In the genomic region with DNA sequence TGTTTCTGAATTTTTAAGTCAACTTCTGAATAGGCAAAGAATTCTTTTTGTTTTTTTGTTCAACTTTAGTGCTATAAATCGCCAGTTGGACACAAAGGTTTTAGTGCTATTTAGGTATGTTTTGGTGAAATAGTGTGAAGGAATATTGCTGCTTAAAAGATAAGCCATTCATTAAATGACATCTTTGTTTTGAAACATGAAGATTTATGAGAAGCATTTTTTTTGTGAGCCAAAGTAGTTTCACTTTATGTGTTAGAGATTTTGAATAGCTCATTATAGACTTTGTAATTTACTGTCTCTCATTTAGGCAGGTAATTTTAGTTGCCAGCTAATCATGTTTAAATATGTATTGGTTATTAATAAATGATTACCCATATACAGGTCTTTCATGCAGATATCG, we compare ENCODE assay signal across 1 cellular context.
A peak's percentile ranks its signal among the peaks of the same experiment; 100 is the strongest.
TF ChIP-seq lines count a peak whose summit lies in the region.
"Not testable (repeated sequence)": the region's sequence is repeated elsewhere in the genome, so short reads cannot be mapped to it uniquely, and the experiment has no call there.

No MANE protein-coding gene starts in this region.

TF ChIP-seq in K562, 482 proteins besides CTCF, POLR2A, EP300 and RAD21 (continued from another document):
- TF ChIP-seq, protein P1, sequence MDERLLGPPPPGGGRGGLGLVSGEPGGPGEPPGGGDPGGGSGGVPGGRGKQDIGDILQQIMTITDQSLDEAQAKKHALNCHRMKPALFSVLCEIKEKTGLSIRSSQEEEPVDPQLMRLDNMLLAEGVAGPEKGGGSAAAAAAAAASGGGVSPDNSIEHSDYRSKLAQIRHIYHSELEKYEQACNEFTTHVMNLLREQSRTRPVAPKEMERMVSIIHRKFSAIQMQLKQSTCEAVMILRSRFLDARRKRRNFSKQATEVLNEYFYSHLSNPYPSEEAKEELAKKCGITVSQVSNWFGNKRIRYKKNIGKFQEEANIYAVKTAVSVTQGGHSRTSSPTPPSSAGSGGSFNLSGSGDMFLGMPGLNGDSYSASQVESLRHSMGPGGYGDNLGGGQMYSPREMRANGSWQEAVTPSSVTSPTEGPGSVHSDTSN (CRISPR knock-in tag; IDR thresholded peaks at IDR 0.05; ENCODE audit: low read depth), result not testable (repeated sequence)
- TF ChIP-seq, protein P1 (tag; conservative IDR thresholded peaks at IDR 0.05; ENCODE audit: low read depth), result peak; percentile 71
